8 cellular contexts compared by ENCODE assay signal in genomic region chr7:64888901-64889685, GRCh38. TPM values are rescaled to one million over a fixed set of nuclear protein-coding genes. Genes with fewer than 3 reads are reported as not detected.
DNase-seq lines count a peak whose midpoint lies in the region; ATAC-seq and TF ChIP-seq lines count a peak whose summit lies in the region.

No MANE protein-coding gene starts in this region.

- POLR2A ChIA-PET in AG04449 (lab: Yijun Ruan, JAX), result no interaction called here

- H3K4me3 Mint-ChIP-seq in chondrocyte (ENCODE audit: unreplicated experiment), result peak overlapping the region; percentile 74

- H3K9ac ChIP-seq in subcutaneous abdominal adipose tissue (ENCODE audit: low read length in 5 of 5), result peak overlapping the region in 4 of 5 donors; percentile 3 to 79 (median 72)

- TF ChIP-seq POLR2A in right lobe of liver (IDR thresholded peaks at IDR 0.05), result no peak

- no peak overlapping the region for H3K27ac ChIP-seq in right lobe of liver
- no peak overlapping the region for H3K27ac ChIP-seq in subcutaneous abdominal adipose tissue (ENCODE audit: low read depth, low read length)

- H3K4me3 ChIP-seq in AG04449 (ENCODE audit: low read depth, low read length), result peak overlapping the region; percentile 32
- peak overlapping the region; percentile 36 to 54 (median 38) for H3K4me3 ChIP-seq in right lobe of liver
- H3K4me3 ChIP-seq in subcutaneous abdominal adipose tissue (ENCODE audit: low read depth in 1 of 5, low read length in 5 of 5), result peak overlapping the region; percentile 60 to 77 (median 70)

- no peaks in the 10 kb centered on the region for H3K9me3 Mint-ChIP-seq in chondrocyte (ENCODE audit: low read depth)

- CTCF ChIA-PET in AG04449 (lab: Yijun Ruan, JAX), result no interaction called here

- H3K27me3 Mint-ChIP-seq in chondrocyte (ENCODE audit: low read depth), result peaks cover 39% of the 10 kb centered on the region

- no peaks in the 10 kb centered on the region for H3K27me3 ChIP-seq in right lobe of liver
- H3K27me3 ChIP-seq in subcutaneous abdominal adipose tissue (ENCODE audit: control insufficient read depth in 5 of 5, insufficient read depth in 4 of 5, low read length in 5 of 5), result peaks cover 2 to 19% (median 12%) of the 10 kb centered on the region in 5 donors

- no peaks in the 10 kb centered on the region for H3K36me3 Mint-ChIP-seq in chondrocyte (ENCODE audit: low read depth)

- H3K36me3 ChIP-seq in right lobe of liver (no peaks in the 10 kb centered on the region), subcutaneous abdominal adipose tissue (ENCODE audit: control insufficient read depth in 5 of 5, insufficient read depth in 5 of 5, low read length in 5 of 5) (no peaks in the 10 kb centered on the region)

- no peak for DNase-seq in AG04449 (ENCODE audit: low read depth, low spot score)
- DNase-seq in chondrocyte (ENCODE audit: low spot score), result no peak
- DNase-seq in right lobe of liver, result peak in 1 of 3 donors; percentile 43
- DNase-seq in GOT3 (lab: John Stamatoyannopoulos, UW), result no peak
- DNase-seq in NCI-H1930 (lab: John Stamatoyannopoulos, UW), result no peak
- no peak for DNase-seq in DMS153 (lab: John Stamatoyannopoulos, UW)

- no peak overlapping the region for H3K27ac Mint-ChIP-seq in chondrocyte (ENCODE audit: unreplicated experiment)

- peaks cover 12% of the 10 kb centered on the region for H3K4me1 Mint-ChIP-seq in chondrocyte (ENCODE audit: low read depth)

- no CpG with 5 or more reads among the region's 60 CpGs for WGBS in right lobe of liver (ENCODE audit: insufficient coverage, low coverage, low lambda C conversion rate, missing lambda C conversion rate)

- H3K9me3 ChIP-seq in right lobe of liver (no peaks in the 10 kb centered on the region), subcutaneous abdominal adipose tissue (ENCODE audit: control insufficient read depth in 5 of 5, low read length in 5 of 5) (no peaks in the 10 kb centered on the region)

- TF ChIP-seq CTCF in AG04449 (IDR thresholded peaks at IDR 0.05; ENCODE audit: insufficient read depth, low read length, missing control alignments) (no peak), chondrocyte (IDR thresholded peaks at IDR 0.05) (no peak), right lobe of liver (IDR thresholded peaks at IDR 0.05) (no peak)

- H3K4me1 ChIP-seq in right lobe of liver (peaks cover 0 to 14% (median 0%) of the 10 kb centered on the region in 4 donors), subcutaneous abdominal adipose tissue (ENCODE audit: control insufficient read depth in 5 of 5, insufficient read depth in 5 of 5, low read length in 5 of 5) (peaks cover 0 to 23% (median 19%) of the 10 kb centered on the region in 5 donors)

- intact Hi-C loops in right lobe of liver (cut with DNase I), result no loop called here

- ATAC-seq in HG03175 (IDR thresholded peaks at IDR 0.05; ENCODE audit: unreplicated experiment) (peak; percentile 44), right lobe of liver (peak; percentile 59 to 75 (median 73))

RNA-seq across cellular contexts. Expression of gene ZNF273, which starts 14.0 kb away (rescaled TPM):
- total RNA-seq in chondrocyte, result 1.5 to 3.4 TPM (median 1.7 TPM) in 3 replicates
- under 1 TPM; 0.24 to 1.00 (median 0.78) TPM for total RNA-seq in right lobe of liver
